In genomic region chr4:26544421-26544820, GRCh38 we compare ENCODE assay signal across 8 cellular contexts.
"Had no signal": no experiment of that assay in that cellular context is flagged by ENCODE, and none has a peak within 500 bp of the region (broad histone marks: within the 10 kb centered on the region; RNA-seq: fewer than 3 reads in every experiment).

No MANE protein-coding gene starts in this region.

- DNase-seq: GM23248, GOT3, H7, H9, HCEC 1CT, HFFc6 had no signal

- H3K4me3 ChIP-seq: GM23248, GM23338, HAP-1 had no signal

- H3K36me3 ChIP-seq: HAP-1 had no signal

- H3K27ac ChIP-seq: GM23248 had no signal
